16 cellular contexts compared by ENCODE assay signal in the genomic region with DNA sequence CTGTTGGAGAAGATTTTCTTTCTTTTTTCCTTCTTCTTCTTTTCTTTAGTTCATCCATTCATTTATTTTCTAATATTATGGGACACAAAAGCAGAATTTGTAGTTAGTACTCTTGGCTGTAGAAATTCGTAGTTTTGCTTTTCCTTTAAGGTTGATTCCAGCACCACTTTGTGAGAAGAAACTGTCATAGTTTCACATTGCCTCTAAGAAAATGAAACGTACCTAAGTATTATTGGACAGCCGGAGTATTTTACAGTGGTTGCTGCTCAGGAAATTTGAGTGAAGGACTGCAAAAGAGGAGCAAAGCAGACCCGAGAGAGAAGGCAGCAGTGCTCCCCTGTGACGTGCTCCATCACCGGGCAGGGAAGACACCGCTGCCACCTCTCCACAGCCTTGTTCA. TPM values are rescaled to one million over a fixed set of nuclear protein-coding genes. Genes with fewer than 3 reads are reported as not detected.
DNase-seq lines count a peak whose midpoint lies in the region; ATAC-seq and TF ChIP-seq lines count a peak whose summit lies in the region.
"Had no signal": no experiment of that assay in that cellular context is flagged by ENCODE, and none has a peak within 500 bp of the region (broad histone marks: within the 10 kb centered on the region; RNA-seq: fewer than 3 reads in every experiment).

No MANE protein-coding gene starts in this region.

- H3K4me1 ChIP-seq in body of pancreas (peaks cover 31% of the 10 kb centered on the region), transverse colon (peaks cover 0 to 21% (median 0%) of the 10 kb centered on the region in 4 donors)

- H3K36me3 ChIP-seq in body of pancreas (replicated peaks in 1 of 2; ENCODE audit: insufficient read depth in 1 of 2, low read depth in 2 of 2) (no peaks in the 10 kb centered on the region), transverse colon (no peaks in the 10 kb centered on the region)
- H3K36me3 ChIP-seq: HAP-1 had no signal

- TF ChIP-seq POLR2A in body of pancreas (IDR thresholded peaks at IDR 0.05) (no peak), transverse colon (IDR thresholded peaks at IDR 0.05) (no peak)

- in situ Hi-C loops in ACHN (cut with HindIII; ENCODE audit: low pct_ligation_motif_present, low pct_unique_long_range_greater_than_20kb, low sequenced_read_pairs) (no loop called here), transverse colon (cut with MboI; ENCODE audit: low pct_ligation_motif_present in 1 of 4, low pct_unique_long_range_greater_than_20kb in 1 of 4, low sequenced_read_pairs in 3 of 4) (no loop called here)

- intact Hi-C loops in body of pancreas (cut with DNase I), result no loop called here
- intact Hi-C loops in transverse colon (cut with DNase I; ENCODE audit: low total_unique reads), result no loop called here

- H3K36me3 Mint-ChIP-seq in T-helper 17 cell (ENCODE audit: low read depth), result no peaks in the 10 kb centered on the region

- H3K4me3 ChIP-seq in body of pancreas (no peak overlapping the region), transverse colon (no peak overlapping the region)
- H3K4me3 ChIP-seq: HAP-1 had no signal

- no peaks in the 10 kb centered on the region for H3K27me3 Mint-ChIP-seq in T-helper 17 cell
- H3K27me3 Mint-ChIP-seq: central memory CD8-positive, alpha-beta T cell; memory B cell had no signal

- peak overlapping the region; percentile 21 for H3K27ac Mint-ChIP-seq in T-helper 17 cell
- H3K27ac Mint-ChIP-seq: memory B cell had no signal

- WGBS in body of pancreas, 2 donors, result 76 to 88% methylated on average over 7 of the region's 7 CpGs
- 64 to 77% methylated on average over 7 of the region's 7 CpGs for WGBS in transverse colon (ENCODE audit: low coverage in 1 of 2), 2 donors

- peak; percentile 22 for DNase-seq in ACHN
- DNase-seq in T-helper 17 cell, result no peak
- no peak for DNase-seq in body of pancreas
- DNase-seq in transverse colon, result no peak
- DNase-seq in ecto neural progenitor cell (ENCODE audit: low spot score), result no peak
- no peak for DNase-seq in pons (ENCODE audit: low spot score)
- DNase-seq: activated effector memory CD4-positive, alpha-beta T cell treated with Interleukin-2 at 50 U/mL for 16 hours; DND-41; MV-4-11; NCI-H526 treated with DMSO at 0.1 percent for 48 hours; SHP77 treated with DMSO at 0.1 percent for 48 hours had no signal

- TF ChIP-seq CTCF in body of pancreas (IDR thresholded peaks at IDR 0.05) (no peak), transverse colon (IDR thresholded peaks at IDR 0.05) (no peak)

- no peak overlapping the region for H3K4me3 Mint-ChIP-seq in T-helper 17 cell
- H3K4me3 Mint-ChIP-seq: central memory CD8-positive, alpha-beta T cell; memory B cell had no signal

- H3K9me3 ChIP-seq in T-helper 17 cell (ENCODE audit: control insufficient read depth, low read length, poor library complexity, severe bottlenecking) (no peaks in the 10 kb centered on the region), body of pancreas (no peaks in the 10 kb centered on the region), transverse colon (no peaks in the 10 kb centered on the region)
- H3K9me3 ChIP-seq: HAP-1 had no signal

- H3K27ac ChIP-seq in body of pancreas (no peak overlapping the region), transverse colon (no peak overlapping the region)

- H3K27me3 ChIP-seq in body of pancreas, result no peaks in the 10 kb centered on the region
- no peaks in the 10 kb centered on the region for H3K27me3 ChIP-seq in transverse colon

- no peak for TF ChIP-seq EP300 in transverse colon (IDR thresholded peaks at IDR 0.05; ENCODE audit: low read depth)

- peak; percentile 48 for ATAC-seq in GM18867 (IDR thresholded peaks at IDR 0.05; ENCODE audit: unreplicated experiment)
- ATAC-seq in HG02678 (IDR thresholded peaks at IDR 0.05; ENCODE audit: unreplicated experiment), result peak; percentile 57
- ATAC-seq in T-helper 17 cell, result no peak
- no peak for ATAC-seq in body of pancreas

- H3K4me1 Mint-ChIP-seq in T-helper 17 cell, result peaks cover 63% of the 10 kb centered on the region

RNA-seq across cellular contexts. Expression of a gene that starts 48.1 kb away (rescaled TPM):
- 10 to 100 TPM; 53.5 to 55.3 TPM for total RNA-seq in T-helper 17 cell
- 10 to 100 TPM; 13.7 to 25.7 TPM for total RNA-seq in body of pancreas
- 10 to 100 TPM; 17.2 to 41.4 (median 35.9) TPM for total RNA-seq in transverse colon

Comparison
In these comparisons a context has a peak if more than half of its experiments do, and no peak if none do; other contexts are left out.
1. ATAC-seq: peak in GM18867 (single experiment) and HG02678 (single experiment); none in T-helper 17 cell (single experiment) and body of pancreas (single experiment).